Comparison of ENCODE assay signal across 15 cellular contexts in genomic region chr12:185197-185955, GRCh38. TPM values are rescaled to one million over a fixed set of nuclear protein-coding genes. Genes with fewer than 3 reads are reported as not detected.
"Had no signal": no experiment of that assay in that cellular context is flagged by ENCODE, and none has a peak within 500 bp of the region (broad histone marks: within the 10 kb centered on the region; RNA-seq: fewer than 3 reads in every experiment).

No MANE protein-coding gene starts in this region.

- H3K27me3 ChIP-seq: ascending aorta had no signal

- ATAC-seq: esophagus mucosa; left colon; mucosa of descending colon; naive thymus-derived CD8-positive, alpha-beta T cell; right cardiac atrium; stimulated activated naive CD8-positive, alpha-beta T cell treated with anti-CD3 and anti-CD28 coated beads, Interleukin-15, Interleukin-2, amounts not matched to agents 100 U/mL and 50 U/mL, for 24 hours had no signal

- H3K36me3 ChIP-seq: ascending aorta had no signal

- DNase-seq: activated CD4-positive, CD25-positive, alpha-beta regulatory T cell treated with anti-CD3 and anti-CD28 coated beads, Interleukin-2, amount 50 U/mL, for 72 hours; activated naive CD4-positive, alpha-beta T cell treated with Interleukin-2 at 50 U/mL for 16 hours; activated T-cell treated with anti-CD3 and anti-CD28 coated beads for 4 hours; left colon; nucleus accumbens; stimulated activated CD4-positive, alpha-beta T cell treated with anti-CD3 and anti-CD28 coated beads, Interleukin-4, amount 100 ng/mL, for 4 hours; stimulated activated CD8-positive, alpha-beta memory T cell treated with anti-CD3 and anti-CD28 coated beads, Interleukin-4, amount 100 ng/mL, for 48 hours; stimulated activated naive CD8-positive, alpha-beta T cell treated with anti-CD3 and anti-CD28 coated beads, Interleukin-15, Interleukin-2, amounts not matched to agents 100 U/mL and 50 U/mL, for 24 hours had no signal

- H3K4me3 ChIP-seq: ascending aorta, mucosa of descending colon, smooth muscle cell had no signal

RNA-seq across cellular contexts. Expression of gene SLC6A12, which starts 28.6 kb away (rescaled TPM):
- total RNA-seq: bronchial epithelial cell had no signal
- polyA plus RNA-seq: naive thymus-derived CD8-positive, alpha-beta T cell; smooth muscle cell had no signal
